Comparison of ENCODE assay signal across 10 cellular contexts in genomic region chr2:204967199-204967995, GRCh38.
DNase-seq lines count a peak whose midpoint lies in the region; ATAC-seq and TF ChIP-seq lines count a peak whose summit lies in the region.
"Had no signal": no experiment of that assay in that cellular context is flagged by ENCODE, and none has a peak within 500 bp of the region (broad histone marks: within the 10 kb centered on the region; RNA-seq: fewer than 3 reads in every experiment).

No MANE protein-coding gene starts in this region.

- TF ChIP-seq CTCF in nephron (IDR thresholded peaks at IDR 0.05; ENCODE audit: unreplicated experiment in 3 of 3) (no peak), osteoblast (IDR thresholded peaks at IDR 0.05; ENCODE audit: extremely low read depth, low read depth, low read length) (no peak)

- H3K27me3 ChIP-seq in CD8-positive, alpha-beta memory T cell (ENCODE audit: insufficient read depth, low read length, poor library complexity, severe bottlenecking): no peaks in the 10 kb centered on the region
- no peaks in the 10 kb centered on the region for H3K27me3 ChIP-seq in osteoblast (ENCODE audit: insufficient read depth, low read length)

- no peaks in the 10 kb centered on the region for H3K36me3 Mint-ChIP-seq in CD8-positive, alpha-beta memory T cell
- H3K36me3 Mint-ChIP-seq in T-helper 17 cell (ENCODE audit: low read depth) (no peaks in the 10 kb centered on the region), nephron (ENCODE audit: low read depth) (no peaks in the 10 kb centered on the region)
- H3K36me3 Mint-ChIP-seq in activated T-helper 1 cell treated with anti-CD3 and anti-CD28 coated beads, Interleukin-12 subunit alpha, Interleukin-12 subunit beta, Interleukin-2, Interleukin-4 antibody, amounts not matched to agents 30 ng/mL and 10 ng/mL and 1 ng/mL, durations not matched to agents 14 hours and 24 hours and 36 hours (ENCODE audit: low read depth): peaks cover 10% of the 10 kb centered on the region

- DNase-seq in CD8-positive, alpha-beta memory T cell: peak in 4 of 5 donors; percentile 9 to 80 (median 52)
- peak in 2 of 3 donors; percentile 11 to 15 for DNase-seq in T-helper 17 cell
- DNase-seq in activated T-helper 1 cell treated with anti-CD3 and anti-CD28 coated beads, Interleukin-12 subunit alpha, Interleukin-12 subunit beta, Interleukin-2, Interleukin-4 antibody, amounts not matched to agents 30 ng/mL and 10 ng/mL and 1 ng/mL, durations not matched to agents 14 hours and 24 hours and 36 hours (ENCODE audit: low spot score): peak; percentile 63
- no peak for DNase-seq in NAMALWA (ENCODE audit: low spot score)
- DNase-seq in osteoblast (ENCODE audit: insufficient read length, low spot score, missing footprints): no peak
- DNase-seq: Calu3, Kasumi-1 had no signal

- peak overlapping the region; percentile 11 for H3K4me3 ChIP-seq in CD8-positive, alpha-beta memory T cell (ENCODE audit: low read length)
- H3K4me3 ChIP-seq in osteoblast (ENCODE audit: insufficient read depth, low read length): no peak overlapping the region

- CTCF ChIA-PET in CD8-positive, alpha-beta memory T cell (lab: Charles Lee): no interaction called here

- H3K27ac ChIP-seq in CD8-positive, alpha-beta memory T cell (ENCODE audit: low read depth, low read length): no peak overlapping the region
- no peak overlapping the region for H3K27ac ChIP-seq in osteoblast (ENCODE audit: low read depth, low read length)

- no peaks in the 10 kb centered on the region for H3K27me3 Mint-ChIP-seq in CD8-positive, alpha-beta memory T cell
- H3K27me3 Mint-ChIP-seq in T-helper 17 cell (no peaks in the 10 kb centered on the region), nephron (ENCODE audit: low read depth) (no peaks in the 10 kb centered on the region)
- H3K27me3 Mint-ChIP-seq in activated T-helper 1 cell treated with anti-CD3 and anti-CD28 coated beads, Interleukin-12 subunit alpha, Interleukin-12 subunit beta, Interleukin-2, Interleukin-4 antibody, amounts not matched to agents 30 ng/mL and 10 ng/mL and 1 ng/mL, durations not matched to agents 14 hours and 24 hours and 36 hours (ENCODE audit: insufficient read depth): peaks cover 1% of the 10 kb centered on the region

- no peaks in the 10 kb centered on the region for H3K79me2 ChIP-seq in osteoblast (ENCODE audit: insufficient read depth, low read length)

- no peaks in the 10 kb centered on the region for H3K36me3 ChIP-seq in CD8-positive, alpha-beta memory T cell (ENCODE audit: insufficient read depth, low read length)
- H3K36me3 ChIP-seq in osteoblast (ENCODE audit: insufficient read depth, low read length): no peaks in the 10 kb centered on the region

- intact Hi-C loops in activated T-helper 1 cell treated with anti-CD3 and anti-CD28 coated beads, Interleukin-12 subunit alpha, Interleukin-12 subunit beta, Interleukin-2, Interleukin-4 antibody, amounts not matched to agents 30 ng/mL and 10 ng/mL and 1 ng/mL, durations not matched to agents 14 hours and 24 hours and 36 hours (cut with micrococcal nuclease): loop anchor here (1.0 kb wide), 1 partner anchor 18 kb away; no protein-coding TSS in a partner anchor

- ATAC-seq in T-helper 17 cell: peak; percentile 83
- no peak for ATAC-seq in GM21786 (IDR thresholded peaks at IDR 0.05; ENCODE audit: unreplicated experiment)
- no peak for ATAC-seq in HG03521 (IDR thresholded peaks at IDR 0.05; ENCODE audit: unreplicated experiment)

- peak overlapping the region in 6 of 7 donors; percentile 5 to 70 (median 62) for H3K4me3 Mint-ChIP-seq in CD8-positive, alpha-beta memory T cell
- peak overlapping the region; percentile 64 for H3K4me3 Mint-ChIP-seq in T-helper 17 cell
- H3K4me3 Mint-ChIP-seq in activated T-helper 1 cell treated with anti-CD3 and anti-CD28 coated beads, Interleukin-12 subunit alpha, Interleukin-12 subunit beta, Interleukin-2, Interleukin-4 antibody, amounts not matched to agents 30 ng/mL and 10 ng/mL and 1 ng/mL, durations not matched to agents 14 hours and 24 hours and 36 hours: peak overlapping the region; percentile 52
- no peak overlapping the region for H3K4me3 Mint-ChIP-seq in nephron

- peaks cover 43 to 71% (median 46%) of the 10 kb centered on the region in 3 donors for H3K4me1 Mint-ChIP-seq in CD8-positive, alpha-beta memory T cell
- H3K4me1 Mint-ChIP-seq in T-helper 17 cell (peaks cover 29% of the 10 kb centered on the region), nephron (peaks cover 33% of the 10 kb centered on the region)
- peaks cover 63% of the 10 kb centered on the region for H3K4me1 Mint-ChIP-seq in activated T-helper 1 cell treated with anti-CD3 and anti-CD28 coated beads, Interleukin-12 subunit alpha, Interleukin-12 subunit beta, Interleukin-2, Interleukin-4 antibody, amounts not matched to agents 30 ng/mL and 10 ng/mL and 1 ng/mL, durations not matched to agents 14 hours and 24 hours and 36 hours (ENCODE audit: low read depth)

- H3K27ac Mint-ChIP-seq in CD8-positive, alpha-beta memory T cell: peak overlapping the region; percentile 68 to 97 (median 89)
- H3K27ac Mint-ChIP-seq in T-helper 17 cell (peak overlapping the region; percentile 93), nephron (peak overlapping the region; percentile 38 to 71 (median 58))
- H3K27ac Mint-ChIP-seq in activated T-helper 1 cell treated with anti-CD3 and anti-CD28 coated beads, Interleukin-12 subunit alpha, Interleukin-12 subunit beta, Interleukin-2, Interleukin-4 antibody, amounts not matched to agents 30 ng/mL and 10 ng/mL and 1 ng/mL, durations not matched to agents 14 hours and 24 hours and 36 hours: peak overlapping the region; percentile 85

- no peaks in the 10 kb centered on the region for H4K20me1 ChIP-seq in osteoblast (ENCODE audit: insufficient read depth, low read length)

- POLR2A ChIA-PET in CD8-positive, alpha-beta memory T cell (lab: Charles Lee): no interaction called here

- no peak overlapping the region for H2AFZ ChIP-seq in osteoblast (ENCODE audit: low read length)

- peaks cover 66% of the 10 kb centered on the region for H3K4me1 ChIP-seq in CD8-positive, alpha-beta memory T cell (ENCODE audit: insufficient read depth, low read length)
- H3K4me1 ChIP-seq in osteoblast (ENCODE audit: insufficient read depth, low read length): no peaks in the 10 kb centered on the region

- no peak overlapping the region for H3K4me2 ChIP-seq in osteoblast (ENCODE audit: insufficient read depth, low read length)

- no peaks in the 10 kb centered on the region for H3K9me3 ChIP-seq in CD8-positive, alpha-beta memory T cell (ENCODE audit: low read length)
- H3K9me3 ChIP-seq in T-helper 17 cell (ENCODE audit: control insufficient read depth, low read length, poor library complexity, severe bottlenecking) (no peaks in the 10 kb centered on the region), osteoblast (ENCODE audit: low read depth, low read length) (no peaks in the 10 kb centered on the region)

- H3K9me3 Mint-ChIP-seq in CD8-positive, alpha-beta memory T cell: peaks cover 0 to 4% (median 0%) of the 10 kb centered on the region in 5 donors
- H3K9me3 Mint-ChIP-seq in activated T-helper 1 cell treated with anti-CD3 and anti-CD28 coated beads, Interleukin-12 subunit alpha, Interleukin-12 subunit beta, Interleukin-2, Interleukin-4 antibody, amounts not matched to agents 30 ng/mL and 10 ng/mL and 1 ng/mL, durations not matched to agents 14 hours and 24 hours and 36 hours: peaks cover 16% of the 10 kb centered on the region
- H3K9me3 Mint-ChIP-seq in nephron: no peaks in the 10 kb centered on the region

Comparison
In these comparisons a context has a peak if more than half of its experiments do, and no peak if none do; other contexts are left out.
1. DNase-seq: peak in CD8-positive, alpha-beta memory T cell (4 of 5), T-helper 17 cell (2 of 3) and activated T-helper 1 cell treated with anti-CD3 and anti-CD28 coated beads, Interleukin-12 subunit alpha, Interleukin-12 subunit beta, Interleukin-2, Interleukin-4 antibody, amounts not matched to agents 30 ng/mL and 10 ng/mL and 1 ng/mL, durations not matched to agents 14 hours and 24 hours and 36 hours (single experiment); none in NAMALWA (single experiment) and osteoblast (single experiment).
2. H3K4me3 Mint-ChIP-seq: peak in CD8-positive, alpha-beta memory T cell (6 of 7), T-helper 17 cell (single experiment) and activated T-helper 1 cell treated with anti-CD3 and anti-CD28 coated beads, Interleukin-12 subunit alpha, Interleukin-12 subunit beta, Interleukin-2, Interleukin-4 antibody, amounts not matched to agents 30 ng/mL and 10 ng/mL and 1 ng/mL, durations not matched to agents 14 hours and 24 hours and 36 hours (single experiment); none in nephron (0 of 3).
3. Peak in every context shown above with its lines, with median percentiles within 50 percentile points of each other: H3K27ac Mint-ChIP-seq.